Comparison of ENCODE assay signal across 29 cellular contexts in genomic region chr20:48564997-48565396, GRCh38.
"Had no signal": no experiment of that assay in that cellular context is flagged by ENCODE, and none has a peak within 500 bp of the region (broad histone marks: within the 10 kb centered on the region; RNA-seq: fewer than 3 reads in every experiment).

No MANE protein-coding gene starts in this region.

- H3K9me3 Mint-ChIP-seq: effector memory CD8-positive, alpha-beta T cell; natural killer cell treated with Interleukin-12 subunit alpha and Interleukin-12 subunit beta and Interleukin-15 and Interleukin-18, amount 100 ng/mL, for 72 hours; type B pancreatic cell had no signal

- H3K4me1 Mint-ChIP-seq: memory B cell; naive B cell; neural crest cell; stimulated activated naive CD8-positive, alpha-beta T cell treated with anti-CD3 and anti-CD28 coated beads, Interleukin-15, amount 100 ng/mL, for 72 hours had no signal

- H3K4me1 ChIP-seq: esophagus squamous epithelium, suprapubic skin, thyroid gland had no signal

- H3K36me3 ChIP-seq: esophagus squamous epithelium, suprapubic skin, thyroid gland had no signal

- H2AFZ ChIP-seq: parathyroid adenoma had no signal

- H3K27me3 Mint-ChIP-seq: type B pancreatic cell had no signal

- H3K36me3 Mint-ChIP-seq: mesothelial cell of epicardium; naive B cell; natural killer cell treated with Interleukin-12 subunit alpha and Interleukin-12 subunit beta and Interleukin-15 and Interleukin-18, amount 100 ng/mL, for 72 hours; type B pancreatic cell had no signal

- H3K9me3 ChIP-seq: mucosa of descending colon, suprapubic skin, thyroid gland had no signal

- H3K4me3 Mint-ChIP-seq: effector memory CD8-positive, alpha-beta T cell; memory B cell; mesothelial cell of epicardium; natural killer cell treated with Interleukin-12 subunit alpha and Interleukin-12 subunit beta and Interleukin-15 and Interleukin-18, amount 100 ng/mL, for 72 hours; neural crest cell; stimulated activated naive CD8-positive, alpha-beta T cell treated with anti-CD3 and anti-CD28 coated beads, Interleukin-15, amount 100 ng/mL, for 72 hours; type B pancreatic cell had no signal

- H3K79me2 ChIP-seq: parathyroid adenoma had no signal

- H3K4me2 ChIP-seq: smooth muscle cell had no signal

- ATAC-seq: effector memory CD8-positive, alpha-beta T cell; left lobe of liver; mucosa of descending colon; natural killer cell treated with Interleukin-12 subunit alpha and Interleukin-12 subunit beta and Interleukin-15 and Interleukin-18, amount 100 ng/mL, for 72 hours; sciatic nerve; stimulated activated naive CD8-positive, alpha-beta T cell treated with anti-CD3 and anti-CD28 coated beads, Interleukin-15, amount 100 ng/mL, for 72 hours had no signal

- H3K9ac ChIP-seq: parathyroid adenoma had no signal

- H3K4me3 ChIP-seq: esophagus squamous epithelium, lung, mucosa of descending colon, smooth muscle cell, suprapubic skin, thyroid gland had no signal

- FAIRE-seq: endometrium, frontal cortex, kidney had no signal

- H3K27ac ChIP-seq: esophagus squamous epithelium, parathyroid adenoma, suprapubic skin, thyroid gland had no signal

- DNase-seq: cortex of kidney; effector memory CD8-positive, alpha-beta T cell; erythroblast; esophagus squamous epithelium; head of caudate nucleus; kidney; mucosa of descending colon; naive B cell; stimulated activated CD4-positive, alpha-beta T cell treated with anti-CD3 and anti-CD28 coated beads, Interleukin-12 subunit alpha, Interleukin-12 subunit beta, amount 100 ng/mL, for 4 hours; stimulated activated CD4-positive, alpha-beta T cell treated with anti-CD3 and anti-CD28 coated beads, Interleukin-1b, Interleukin-23, amount 100 ng/mL, for 48 hours; stimulated activated CD4-positive, alpha-beta T cell treated with anti-CD3 and anti-CD28 coated beads, Interleukin-4, amount 100 ng/mL, for 1 hour; stimulated activated CD8-positive, alpha-beta memory T cell treated with anti-CD3 and anti-CD28 coated beads, Interleukin-4, amount 100 ng/mL, for 48 hours; stimulated activated naive CD4-positive, alpha-beta T cell; stimulated activated naive CD8-positive, alpha-beta T cell treated with anti-CD3 and anti-CD28 coated beads, Interleukin-15, amount 100 ng/mL, for 72 hours; thyroid gland had no signal

- H3K27ac Mint-ChIP-seq: effector memory CD8-positive, alpha-beta T cell; memory B cell; mesothelial cell of epicardium; naive B cell; natural killer cell treated with Interleukin-12 subunit alpha and Interleukin-12 subunit beta and Interleukin-15 and Interleukin-18, amount 100 ng/mL, for 72 hours; progenitor cell of endocrine pancreas; stimulated activated naive CD8-positive, alpha-beta T cell treated with anti-CD3 and anti-CD28 coated beads, Interleukin-15, amount 100 ng/mL, for 72 hours; type B pancreatic cell had no signal

- H3K27me3 ChIP-seq: thyroid gland had no signal
